In the genomic region with DNA sequence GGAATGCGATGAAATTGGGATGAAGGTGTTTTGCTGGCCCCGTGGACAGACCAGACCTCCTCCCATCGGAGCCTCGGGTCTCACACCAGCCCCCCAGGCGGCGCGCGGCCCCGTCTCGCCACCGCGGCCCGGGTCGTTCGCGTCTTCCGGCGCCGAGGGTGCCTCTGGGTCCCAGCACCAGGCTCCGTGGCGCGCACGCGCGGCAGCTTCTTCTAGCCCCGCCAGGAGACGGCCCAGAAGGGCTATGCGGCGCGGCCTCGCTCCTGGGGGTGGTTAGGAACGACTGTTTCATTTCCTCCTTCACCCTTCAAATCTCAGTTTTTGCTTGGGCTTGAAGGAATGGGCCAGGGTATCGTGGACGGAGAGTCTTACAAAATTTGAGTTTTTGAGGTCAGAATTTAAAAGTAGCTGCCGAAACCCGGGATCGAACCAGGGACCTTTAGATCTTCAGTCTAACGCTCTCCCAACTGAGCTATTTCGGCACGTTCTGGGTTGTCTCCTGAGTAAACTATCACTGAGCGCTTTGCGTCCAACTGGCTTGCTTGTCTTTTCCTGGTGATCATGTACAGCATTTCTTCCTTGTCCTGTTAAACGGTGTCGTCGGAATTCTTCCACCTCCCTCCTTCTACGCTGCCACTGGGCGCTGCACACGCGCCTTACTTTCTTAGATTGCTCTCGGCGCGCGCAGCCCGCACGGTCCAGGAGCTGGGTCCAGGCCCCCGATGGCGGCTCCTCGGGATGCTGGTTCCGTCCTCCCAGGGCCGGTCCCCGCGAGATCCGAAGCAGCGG, we compare ENCODE assay signal across 1 cellular context.
TF ChIP-seq lines count a peak whose summit lies in the region.

No MANE protein-coding gene starts in this region.

TF ChIP-seq in HepG2, 621 proteins besides CTCF, POLR2A, EP300 and RAD21 (continued from another document and continues in another):
- TF ChIP-seq, protein P1, sequence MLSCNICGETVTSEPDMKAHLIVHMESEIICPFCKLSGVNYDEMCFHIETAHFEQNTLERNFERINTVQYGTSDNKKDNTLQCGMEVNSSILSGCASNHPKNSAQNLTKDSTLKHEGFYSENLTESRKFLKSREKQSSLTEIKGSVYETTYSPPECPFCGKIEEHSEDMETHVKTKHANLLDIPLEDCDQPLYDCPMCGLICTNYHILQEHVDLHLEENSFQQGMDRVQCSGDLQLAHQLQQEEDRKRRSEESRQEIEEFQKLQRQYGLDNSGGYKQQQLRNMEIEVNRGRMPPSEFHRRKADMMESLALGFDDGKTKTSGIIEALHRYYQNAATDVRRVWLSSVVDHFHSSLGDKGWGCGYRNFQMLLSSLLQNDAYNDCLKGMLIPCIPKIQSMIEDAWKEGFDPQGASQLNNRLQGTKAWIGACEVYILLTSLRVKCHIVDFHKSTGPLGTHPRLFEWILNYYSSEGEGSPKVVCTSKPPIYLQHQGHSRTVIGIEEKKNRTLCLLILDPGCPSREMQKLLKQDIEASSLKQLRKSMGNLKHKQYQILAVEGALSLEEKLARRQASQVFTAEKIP (CRISPR knock-in tag; IDR thresholded peaks at IDR 0.05; ENCODE audit: borderline replicate concordance) = no peak
- peak; percentile 62 for TF ChIP-seq ZMYM4 (CRISPR knock-in tag; IDR thresholded peaks at IDR 0.05)
- TF ChIP-seq ZHX1 (CRISPR knock-in tag; IDR thresholded peaks at IDR 0.05; ENCODE audit: low read depth) = peak; percentile 61; the same call in 1 of the 2 replicates
- peak; percentile 47; the same call in 1 of the 2 replicates for TF ChIP-seq RCOR2 (CRISPR knock-in tag; IDR thresholded peaks at IDR 0.05)
- no peak for TF ChIP-seq ZNF256 (CRISPR knock-in tag; conservative IDR thresholded peaks at IDR 0.05)
- TF ChIP-seq, protein P2, sequence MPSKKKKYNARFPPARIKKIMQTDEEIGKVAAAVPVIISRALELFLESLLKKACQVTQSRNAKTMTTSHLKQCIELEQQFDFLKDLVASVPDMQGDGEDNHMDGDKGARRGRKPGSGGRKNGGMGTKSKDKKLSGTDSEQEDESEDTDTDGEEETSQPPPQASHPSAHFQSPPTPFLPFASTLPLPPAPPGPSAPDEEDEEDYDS (CRISPR knock-in tag; IDR thresholded peaks at IDR 0.05) = no peak; the same call in 1 of the 2 replicates
- peak; percentile 19 for TF ChIP-seq SOX5 (CRISPR knock-in tag; IDR thresholded peaks at IDR 0.05; ENCODE audit: borderline replicate concordance)
- no peak for TF ChIP-seq ZNF550 (CRISPR knock-in tag; IDR thresholded peaks at IDR 0.05; ENCODE audit: borderline replicate concordance)
- no peak for TF ChIP-seq ADNP (CRISPR knock-in tag; IDR thresholded peaks at IDR 0.05)
- TF ChIP-seq ZBTB21 (CRISPR knock-in tag; IDR thresholded peaks at IDR 0.05) = no peak
- 0 out of 2 replicates have a peak, but pooled peaks have one; percentile 6 for TF ChIP-seq PPARG (CRISPR knock-in tag; conservative IDR thresholded peaks at IDR 0.05)
- TF ChIP-seq KDM5A (IDR thresholded peaks at IDR 0.05; ENCODE audit: borderline replicate concordance, low read length) = no peak; the same call in 1 of the 2 replicates
- 0 out of 2 replicates have a peak, but pooled peaks have one; percentile 18 for TF ChIP-seq BRD4 (CRISPR knock-in tag; IDR thresholded peaks at IDR 0.05)
- TF ChIP-seq MLX (CRISPR knock-in tag; IDR thresholded peaks at IDR 0.05) = no peak
- TF ChIP-seq ZNF503 (CRISPR knock-in tag; IDR thresholded peaks at IDR 0.05) = no peak
- TF ChIP-seq GTF3A (CRISPR knock-in tag; conservative IDR thresholded peaks at IDR 0.05) = no peak
- TF ChIP-seq CBX2 (IDR thresholded peaks at IDR 0.05; ENCODE audit: low read depth, low read length) = no peak
- TF ChIP-seq CBX2 (CRISPR knock-in tag; IDR thresholded peaks at IDR 0.05; ENCODE audit: low read depth) = no peak
- TF ChIP-seq, protein P3, sequence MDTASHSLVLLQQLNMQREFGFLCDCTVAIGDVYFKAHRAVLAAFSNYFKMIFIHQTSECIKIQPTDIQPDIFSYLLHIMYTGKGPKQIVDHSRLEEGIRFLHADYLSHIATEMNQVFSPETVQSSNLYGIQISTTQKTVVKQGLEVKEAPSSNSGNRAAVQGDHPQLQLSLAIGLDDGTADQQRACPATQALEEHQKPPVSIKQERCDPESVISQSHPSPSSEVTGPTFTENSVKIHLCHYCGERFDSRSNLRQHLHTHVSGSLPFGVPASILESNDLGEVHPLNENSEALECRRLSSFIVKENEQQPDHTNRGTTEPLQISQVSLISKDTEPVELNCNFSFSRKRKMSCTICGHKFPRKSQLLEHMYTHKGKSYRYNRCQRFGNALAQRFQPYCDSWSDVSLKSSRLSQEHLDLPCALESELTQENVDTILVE (CRISPR knock-in tag; IDR thresholded peaks at IDR 0.05) = peak; percentile 49
- TF ChIP-seq ZSCAN22 (CRISPR knock-in tag; IDR thresholded peaks at IDR 0.05) = no peak
- peak; percentile 16; the same call in 1 of the 2 replicates for TF ChIP-seq KDM1A (CRISPR knock-in tag; IDR thresholded peaks at IDR 0.05)
- peak; percentile 78; the same call in 1 of the 2 replicates for TF ChIP-seq ERF (CRISPR knock-in tag; IDR thresholded peaks at IDR 0.05)
- no peak for TF ChIP-seq HMG20A (CRISPR knock-in tag; IDR thresholded peaks at IDR 0.05; ENCODE audit: borderline replicate concordance)
- TF ChIP-seq, protein P4, sequence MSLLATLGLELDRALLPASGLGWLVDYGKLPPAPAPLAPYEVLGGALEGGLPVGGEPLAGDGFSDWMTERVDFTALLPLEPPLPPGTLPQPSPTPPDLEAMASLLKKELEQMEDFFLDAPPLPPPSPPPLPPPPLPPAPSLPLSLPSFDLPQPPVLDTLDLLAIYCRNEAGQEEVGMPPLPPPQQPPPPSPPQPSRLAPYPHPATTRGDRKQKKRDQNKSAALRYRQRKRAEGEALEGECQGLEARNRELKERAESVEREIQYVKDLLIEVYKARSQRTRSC (CRISPR knock-in tag; IDR thresholded peaks at IDR 0.05; ENCODE audit: low read depth) = no peak
- no peak for TF ChIP-seq NR0B2 (CRISPR knock-in tag; IDR thresholded peaks at IDR 0.05)
- no peak; the same call in 1 of the 2 replicates for TF ChIP-seq KLF15 (CRISPR knock-in tag; IDR thresholded peaks at IDR 0.05; ENCODE audit: borderline replicate concordance)
- peak; percentile 78 for TF ChIP-seq BHLHE40 (IDR thresholded peaks at IDR 0.05; ENCODE audit: low read length)
- TF ChIP-seq, protein P5, sequence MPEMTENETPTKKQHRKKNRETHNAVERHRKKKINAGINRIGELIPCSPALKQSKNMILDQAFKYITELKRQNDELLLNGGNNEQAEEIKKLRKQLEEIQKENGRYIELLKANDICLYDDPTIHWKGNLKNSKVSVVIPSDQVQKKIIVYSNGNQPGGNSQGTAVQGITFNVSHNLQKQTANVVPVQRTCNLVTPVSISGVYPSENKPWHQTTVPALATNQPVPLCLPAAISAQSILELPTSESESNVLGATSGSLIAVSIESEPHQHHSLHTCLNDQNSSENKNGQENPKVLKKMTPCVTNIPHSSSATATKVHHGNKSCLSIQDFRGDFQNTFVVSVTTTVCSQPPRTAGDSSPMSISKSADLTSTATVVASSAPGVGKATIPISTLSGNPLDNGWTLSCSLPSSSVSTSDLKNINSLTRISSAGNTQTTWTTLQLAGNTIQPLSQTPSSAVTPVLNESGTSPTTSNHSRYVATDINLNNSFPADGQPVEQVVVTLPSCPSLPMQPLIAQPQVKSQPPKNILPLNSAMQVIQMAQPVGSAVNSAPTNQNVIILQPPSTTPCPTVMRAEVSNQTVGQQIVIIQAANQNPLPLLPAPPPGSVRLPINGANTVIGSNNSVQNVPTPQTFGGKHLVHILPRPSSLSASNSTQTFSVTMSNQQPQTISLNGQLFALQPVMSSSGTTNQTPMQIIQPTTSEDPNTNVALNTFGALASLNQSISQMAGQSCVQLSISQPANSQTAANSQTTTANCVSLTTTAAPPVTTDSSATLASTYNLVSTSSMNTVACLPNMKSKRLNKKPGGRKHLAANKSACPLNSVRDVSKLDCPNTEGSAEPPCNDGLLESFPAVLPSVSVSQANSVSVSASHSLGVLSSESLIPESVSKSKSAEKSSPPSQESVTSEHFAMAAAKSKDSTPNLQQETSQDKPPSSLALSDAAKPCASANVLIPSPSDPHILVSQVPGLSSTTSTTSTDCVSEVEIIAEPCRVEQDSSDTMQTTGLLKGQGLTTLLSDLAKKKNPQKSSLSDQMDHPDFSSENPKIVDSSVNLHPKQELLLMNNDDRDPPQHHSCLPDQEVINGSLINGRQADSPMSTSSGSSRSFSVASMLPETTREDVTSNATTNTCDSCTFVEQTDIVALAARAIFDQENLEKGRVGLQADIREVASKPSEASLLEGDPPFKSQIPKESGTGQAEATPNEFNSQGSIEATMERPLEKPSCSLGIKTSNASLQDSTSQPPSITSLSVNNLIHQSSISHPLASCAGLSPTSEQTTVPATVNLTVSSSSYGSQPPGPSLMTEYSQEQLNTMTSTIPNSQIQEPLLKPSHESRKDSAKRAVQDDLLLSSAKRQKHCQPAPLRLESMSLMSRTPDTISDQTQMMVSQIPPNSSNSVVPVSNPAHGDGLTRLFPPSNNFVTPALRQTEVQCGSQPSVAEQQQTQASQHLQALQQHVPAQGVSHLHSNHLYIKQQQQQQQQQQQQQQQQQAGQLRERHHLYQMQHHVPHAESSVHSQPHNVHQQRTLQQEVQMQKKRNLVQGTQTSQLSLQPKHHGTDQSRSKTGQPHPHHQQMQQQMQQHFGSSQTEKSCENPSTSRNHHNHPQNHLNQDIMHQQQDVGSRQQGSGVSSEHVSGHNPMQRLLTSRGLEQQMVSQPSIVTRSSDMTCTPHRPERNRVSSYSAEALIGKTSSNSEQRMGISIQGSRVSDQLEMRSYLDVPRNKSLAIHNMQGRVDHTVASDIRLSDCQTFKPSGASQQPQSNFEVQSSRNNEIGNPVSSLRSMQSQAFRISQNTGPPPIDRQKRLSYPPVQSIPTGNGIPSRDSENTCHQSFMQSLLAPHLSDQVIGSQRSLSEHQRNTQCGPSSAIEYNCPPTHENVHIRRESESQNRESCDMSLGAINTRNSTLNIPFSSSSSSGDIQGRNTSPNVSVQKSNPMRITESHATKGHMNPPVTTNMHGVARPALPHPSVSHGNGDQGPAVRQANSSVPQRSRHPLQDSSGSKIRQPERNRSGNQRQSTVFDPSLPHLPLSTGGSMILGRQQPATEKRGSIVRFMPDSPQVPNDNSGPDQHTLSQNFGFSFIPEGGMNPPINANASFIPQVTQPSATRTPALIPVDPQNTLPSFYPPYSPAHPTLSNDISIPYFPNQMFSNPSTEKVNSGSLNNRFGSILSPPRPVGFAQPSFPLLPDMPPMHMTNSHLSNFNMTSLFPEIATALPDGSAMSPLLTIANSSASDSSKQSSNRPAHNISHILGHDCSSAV (CRISPR knock-in tag; IDR thresholded peaks at IDR 0.05; ENCODE audit: borderline replicate concordance) = no peak
- no peak for TF ChIP-seq MATR3 (CRISPR knock-in tag; IDR thresholded peaks at IDR 0.05)
- TF ChIP-seq ZNF563 (CRISPR knock-in tag; IDR thresholded peaks at IDR 0.05) = peak; percentile 80; the same call in 1 of the 2 replicates
- no peak for TF ChIP-seq CREB1 (IDR thresholded peaks at IDR 0.05)
- peak; percentile 43; the same call in 1 of the 2 replicates for TF ChIP-seq CREB1 (CRISPR knock-in tag; IDR thresholded peaks at IDR 0.05)
- no peak for TF ChIP-seq ZFP36L2 (CRISPR knock-in tag; IDR thresholded peaks at IDR 0.05)
- TF ChIP-seq, protein P6, sequence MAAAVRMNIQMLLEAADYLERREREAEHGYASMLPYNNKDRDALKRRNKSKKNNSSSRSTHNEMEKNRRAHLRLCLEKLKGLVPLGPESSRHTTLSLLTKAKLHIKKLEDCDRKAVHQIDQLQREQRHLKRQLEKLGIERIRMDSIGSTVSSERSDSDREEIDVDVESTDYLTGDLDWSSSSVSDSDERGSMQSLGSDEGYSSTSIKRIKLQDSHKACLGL (CRISPR knock-in tag; IDR thresholded peaks at IDR 0.05) = no peak
- no peak for TF ChIP-seq TCF12 (IDR thresholded peaks at IDR 0.05)
- TF ChIP-seq TCF12 (CRISPR knock-in tag; IDR thresholded peaks at IDR 0.05) = no peak
- no peak; the same call in 1 of the 2 replicates for TF ChIP-seq ZZZ3 (CRISPR knock-in tag; IDR thresholded peaks at IDR 0.05; ENCODE audit: borderline replicate concordance)
- TF ChIP-seq ARNTL (CRISPR knock-in tag; IDR thresholded peaks at IDR 0.05) = no peak
- TF ChIP-seq KAT8 (CRISPR knock-in tag; IDR thresholded peaks at IDR 0.05) = peak; percentile 50; the same call in 1 of the 2 replicates
